12 cellular contexts compared by ENCODE assay signal in genomic region chr7:133481676-133482075, GRCh38.
DNase-seq lines count a peak whose midpoint lies in the region; ATAC-seq and TF ChIP-seq lines count a peak whose summit lies in the region.
"Had no signal": no experiment of that assay in that cellular context is flagged by ENCODE, and none has a peak within 500 bp of the region (broad histone marks: within the 10 kb centered on the region; RNA-seq: fewer than 3 reads in every experiment).

No MANE protein-coding gene starts in this region.

- no peak for TF ChIP-seq CTCF in body of pancreas (IDR thresholded peaks at IDR 0.05)

- H3K4me3 ChIP-seq in body of pancreas: no peak overlapping the region
- H3K4me3 ChIP-seq: right atrium auricular region had no signal

- no peaks in the 10 kb centered on the region for H3K4me1 Mint-ChIP-seq in stimulated activated memory B cell treated with anti-CD40 and anti-IgM and Interleukin-4, amounts not matched to agents 10 μg/mL and 1 μg/mL and 100 μg/mL, for 72 hours

- no peaks in the 10 kb centered on the region for H3K36me3 ChIP-seq in body of pancreas (replicated peaks in 1 of 2; ENCODE audit: insufficient read depth in 1 of 2, low read depth in 2 of 2)
- H3K36me3 ChIP-seq: right atrium auricular region had no signal

- no peak overlapping the region for H3K27ac ChIP-seq in body of pancreas
- H3K27ac ChIP-seq: right atrium auricular region, VCaP had no signal

- intact Hi-C loops in body of pancreas (cut with DNase I): no loop called here

- no peak for TF ChIP-seq POLR2A in body of pancreas (IDR thresholded peaks at IDR 0.05)

- H3K36me3 Mint-ChIP-seq in stimulated activated memory B cell treated with anti-CD40 and anti-IgM and Interleukin-4, amounts not matched to agents 10 μg/mL and 1 μg/mL and 100 μg/mL, for 72 hours: peaks cover 67% of the 10 kb centered on the region

- no peaks in the 10 kb centered on the region for H3K9me3 ChIP-seq in body of pancreas
- H3K9me3 ChIP-seq: right atrium auricular region had no signal

- no peaks in the 10 kb centered on the region for H3K27me3 ChIP-seq in body of pancreas
- H3K27me3 ChIP-seq: right atrium auricular region had no signal

- in situ Hi-C loops in G401 (cut with HindIII; ENCODE audit: low sequenced_read_pairs): no loop called here

- ATAC-seq in SK-N-SH treated with all-trans-retinoic acid at 6 μM for 48 hours (peak; percentile 96), body of pancreas (no peak)
- no peak for ATAC-seq in stimulated activated memory B cell treated with anti-CD40 and anti-IgM and Interleukin-4, amounts not matched to agents 10 μg/mL and 1 μg/mL and 100 μg/mL, for 72 hours

- 85 to 96% methylated on average over 3 of the region's 3 CpGs for WGBS in body of pancreas, 2 donors

- H3K4me3 Mint-ChIP-seq in stimulated activated memory B cell treated with anti-CD40 and anti-IgM and Interleukin-4, amounts not matched to agents 10 μg/mL and 1 μg/mL and 100 μg/mL, for 72 hours: no peak overlapping the region

- no peak overlapping the region for H3K27ac Mint-ChIP-seq in stimulated activated memory B cell treated with anti-CD40 and anti-IgM and Interleukin-4, amounts not matched to agents 10 μg/mL and 1 μg/mL and 100 μg/mL, for 72 hours

- H3K27me3 Mint-ChIP-seq in stimulated activated memory B cell treated with anti-CD40 and anti-IgM and Interleukin-4, amounts not matched to agents 10 μg/mL and 1 μg/mL and 100 μg/mL, for 72 hours: no peaks in the 10 kb centered on the region

- no peaks in the 10 kb centered on the region for H3K4me1 ChIP-seq in body of pancreas
- H3K4me1 ChIP-seq: right atrium auricular region had no signal

- no peaks in the 10 kb centered on the region for H3K9me3 Mint-ChIP-seq in stimulated activated memory B cell treated with anti-CD40 and anti-IgM and Interleukin-4, amounts not matched to agents 10 μg/mL and 1 μg/mL and 100 μg/mL, for 72 hours

- DNase-seq in AG08396 (ENCODE audit: low spot score) (peak; percentile 36), G401 (ENCODE audit: low spot score) (peak; percentile 50), glomerular endothelial cell (ENCODE audit: extremely low read depth, low read depth, low spot score) (peak; percentile 16), NCI-H146 (lab: John Stamatoyannopoulos, UW) (no peak), body of pancreas (no peak)
- no peak for DNase-seq in effector CD8-positive, alpha-beta T cell (lab: John Stamatoyannopoulos, UW)
- DNase-seq: central memory CD4-positive, alpha-beta T cell; stimulated activated naive CD4-positive, alpha-beta T cell had no signal

TF ChIP-seq in SK-N-SH treated with all-trans-retinoic acid at 6 μM for 48 hours, 23 proteins besides CTCF, POLR2A, EP300 and RAD21:
- no peak for TF ChIP-seq TOX (CRISPR knock-in tag; IDR thresholded peaks at IDR 0.05; ENCODE audit: borderline replicate concordance)
- TF ChIP-seq POU6F1 (CRISPR knock-in tag; IDR thresholded peaks at IDR 0.05; ENCODE audit: borderline replicate concordance, low read depth): no peak
- no peak for TF ChIP-seq ARNTL (CRISPR knock-in tag; IDR thresholded peaks at IDR 0.05; ENCODE audit: borderline replicate concordance, low read depth)
- no peak for TF ChIP-seq TSHZ2 (CRISPR knock-in tag; IDR thresholded peaks at IDR 0.05)

Comparison
In these comparisons a context has a peak if more than half of its experiments do, and no peak if none do; other contexts are left out.
1. DNase-seq: peak in AG08396 (single experiment), G401 (single experiment) and glomerular endothelial cell (single experiment); none in NCI-H146 (single experiment), effector CD8-positive, alpha-beta T cell (single experiment) and body of pancreas (0 of 4).